ENCODE assay signal across 8 cellular contexts in genomic region chr4:110198472-110199419, GRCh38. TPM values are rescaled to one million over a fixed set of nuclear protein-coding genes. Genes with fewer than 3 reads are reported as not detected.
DNase-seq lines count a peak whose midpoint lies in the region; ATAC-seq and TF ChIP-seq lines count a peak whose summit lies in the region.

Gene ELOVL6 (minus strand): TSS chr4:110198615. CDS start chr4:110198335, 280 bp downstream.

- no peaks in the 10 kb centered on the region for H4K20me1 ChIP-seq in KMS-11 (ENCODE audit: insufficient read depth)

- no peaks in the 10 kb centered on the region for H3K27me3 ChIP-seq in KMS-11 (ENCODE audit: insufficient read depth, low read depth)
- no peaks in the 10 kb centered on the region for H3K27me3 ChIP-seq in parathyroid adenoma (ENCODE audit: control insufficient read depth, insufficient read depth, low read length)

- ATAC-seq in GM18502 (IDR thresholded peaks at IDR 0.05; ENCODE audit: poor library complexity, unreplicated experiment) (peak; percentile 12), left cardiac atrium (peak; percentile 35 to 57), HG02870 (IDR thresholded peaks at IDR 0.05; ENCODE audit: unreplicated experiment) (no peak)

- peaks cover 22% of the 10 kb centered on the region for H3K4me1 ChIP-seq in KMS-11 (ENCODE audit: low read depth, poor library complexity, severe bottlenecking)
- no peaks in the 10 kb centered on the region for H3K4me1 ChIP-seq in parathyroid adenoma

- H3K79me2 ChIP-seq in KMS-11 (ENCODE audit: insufficient read depth, low read depth) (peaks cover 9% of the 10 kb centered on the region; the same call in 1 of the 2 replicates), parathyroid adenoma (no peaks in the 10 kb centered on the region)

- H2AFZ ChIP-seq in KMS-11 (ENCODE audit: low read depth): peak within 1 kb of the TSS; percentile 90
- peak within 1 kb of the TSS; percentile 86 for H2AFZ ChIP-seq in parathyroid adenoma

- TF ChIP-seq CTCF in KMS-11 (conservative IDR thresholded peaks at IDR 0.05; ENCODE audit: low read depth, low read length) (no peak), parathyroid adenoma (IDR thresholded peaks at IDR 0.05) (no peak)

- peak within 1 kb of the TSS; percentile 96 for H3K4me2 ChIP-seq in KMS-11
- H3K4me2 ChIP-seq in parathyroid adenoma (ENCODE audit: low read length): peak within 1 kb of the TSS; percentile 98

- H3K36me3 ChIP-seq in KMS-11 (ENCODE audit: insufficient read depth) (no peaks in the 10 kb centered on the region), parathyroid adenoma (ENCODE audit: control insufficient read depth, insufficient read depth, low read length) (no peaks in the 10 kb centered on the region)

- H3K27ac ChIP-seq in KMS-11 (peak within 1 kb of the TSS; percentile 86), parathyroid adenoma (peak within 1 kb of the TSS; percentile 56)

- DNase-seq in 8988T: peak; percentile 37
- peak; percentile 28 for DNase-seq in SHP77 treated with DMSO at 0.1 percent for 48 hours (lab: John Stamatoyannopoulos, UW)
- DNase-seq in amygdala (lab: John Stamatoyannopoulos, UW): peak in 54 of 56 donors; percentile 23 to 90 (median 70)
- peak; percentile 69 for DNase-seq in left cardiac atrium

- intact Hi-C loops in left cardiac atrium (cut with DNase I): loop anchor here in 1 of 2 donors (5.0 kb wide), 1 partner anchor 146 kb away; no protein-coding TSS in a partner anchor

- H3K4me3 ChIP-seq in KMS-11 (IDR thresholded peaks at IDR 0.05; ENCODE audit: insufficient read depth, low read depth, low read length): peak within 1 kb of the TSS; percentile 31
- H3K4me3 ChIP-seq in parathyroid adenoma (ENCODE audit: low read depth, low read length): peak within 1 kb of the TSS; percentile 74

- peak within 1 kb of the TSS; percentile 86 for H3K9ac ChIP-seq in KMS-11
- H3K9ac ChIP-seq in parathyroid adenoma: no peak within 1 kb of the TSS

- H3K9me3 ChIP-seq in parathyroid adenoma (ENCODE audit: control insufficient read depth, low read length): no peaks in the 10 kb centered on the region

RNA-seq across cellular contexts. Expression of gene ELOVL6, which starts in this region (rescaled TPM):
- total RNA-seq in left cardiac atrium: 10 to 100 TPM in 1 of 2 donors, 1 to 10 TPM in 1; 7.2 to 14.3 TPM
